ENCODE assay signal across 1 cellular context in the genomic region with DNA sequence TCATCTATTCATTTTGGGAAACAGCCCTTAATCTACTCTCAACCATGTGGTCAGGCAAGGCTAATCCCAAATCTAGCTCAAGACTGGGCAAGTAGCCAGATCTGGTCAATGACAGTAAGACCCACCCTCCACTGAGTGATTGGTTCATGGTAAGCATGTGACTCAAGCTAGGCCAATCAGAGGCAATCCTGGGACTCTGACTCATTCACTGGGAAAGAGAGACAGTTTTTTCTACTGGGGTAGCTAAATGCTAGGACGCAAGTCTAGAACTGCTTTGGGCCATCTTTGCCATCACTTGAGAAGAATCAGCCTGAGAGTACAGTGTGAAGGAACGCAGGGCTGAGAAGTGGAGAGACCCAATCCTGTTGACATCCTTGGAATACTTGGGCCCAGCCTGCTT.
TF ChIP-seq lines count a peak whose summit lies in the region.

No MANE protein-coding gene starts in this region.

TF ChIP-seq in IMR-90, 13 proteins besides CTCF, POLR2A, EP300 and RAD21 (continued from another document):
- TF ChIP-seq, protein P1, sequence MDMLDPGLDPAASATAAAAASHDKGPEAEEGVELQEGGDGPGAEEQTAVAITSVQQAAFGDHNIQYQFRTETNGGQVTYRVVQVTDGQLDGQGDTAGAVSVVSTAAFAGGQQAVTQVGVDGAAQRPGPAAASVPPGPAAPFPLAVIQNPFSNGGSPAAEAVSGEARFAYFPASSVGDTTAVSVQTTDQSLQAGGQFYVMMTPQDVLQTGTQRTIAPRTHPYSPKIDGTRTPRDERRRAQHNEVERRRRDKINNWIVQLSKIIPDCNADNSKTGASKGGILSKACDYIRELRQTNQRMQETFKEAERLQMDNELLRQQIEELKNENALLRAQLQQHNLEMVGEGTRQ (IDR thresholded peaks at IDR 0.05; ENCODE audit: low read depth, low read length): peak; percentile 75
